In genomic region chr18:26545335-26545734, GRCh38 we compare ENCODE assay signal across 17 cellular contexts. TPM values are rescaled to one million over a fixed set of nuclear protein-coding genes. Genes with fewer than 3 reads are reported as not detected.
A peak's percentile ranks its signal among the peaks of the same experiment; 100 is the strongest.
DNase-seq lines count a peak whose midpoint lies in the region; TF ChIP-seq lines count a peak whose summit lies in the region.
"Had no signal": no experiment of that assay in that cellular context is flagged by ENCODE, and none has a peak within 500 bp of the region (broad histone marks: within the 10 kb centered on the region; RNA-seq: fewer than 3 reads in every experiment).

No MANE protein-coding gene starts in this region.

- no peak overlapping the region for H3K9ac ChIP-seq in endodermal cell (ENCODE audit: extremely low read depth, low read length, poor library complexity, severe bottlenecking)

- peak overlapping the region; percentile 70 to 75 for H3K4me3 ChIP-seq in right atrium auricular region
- H3K4me3 ChIP-seq in astrocyte of the spinal cord (ENCODE audit: low read depth, low read length) = peak overlapping the region; percentile 68
- H3K4me3 ChIP-seq in suprapubic skin = peak overlapping the region; percentile 74
- H3K4me3 ChIP-seq in endodermal cell (ENCODE audit: low read length) = no peak overlapping the region

- in situ Hi-C loops in astrocyte of the spinal cord (cut with HindIII; ENCODE audit: low sequenced_read_pairs) (no loop called here), ACHN (cut with HindIII; ENCODE audit: low pct_ligation_motif_present, low pct_unique_long_range_greater_than_20kb, low sequenced_read_pairs) (no loop called here)

- H3K36me3 ChIP-seq in right atrium auricular region = no peaks in the 10 kb centered on the region
- H3K36me3 ChIP-seq in suprapubic skin = no peaks in the 10 kb centered on the region
- no peaks in the 10 kb centered on the region for H3K36me3 ChIP-seq in endodermal cell (ENCODE audit: control insufficient read depth, insufficient read depth, low read length)
- H3K36me3 ChIP-seq: gastroesophageal sphincter had no signal

- no peak for TF ChIP-seq POLR2A in suprapubic skin (IDR thresholded peaks at IDR 0.05)

- H3K36me3 Mint-ChIP-seq in immature natural killer cell (peaks cover 0 to 3% (median 0%) of the 10 kb centered on the region in 3 donors), endodermal cell (ENCODE audit: low read depth) (no peaks in the 10 kb centered on the region)
- H3K36me3 Mint-ChIP-seq: stimulated activated effector memory CD8-positive, alpha-beta T cell treated with anti-CD3 and anti-CD28 coated beads, Interleukin-12 subunit alpha, Interleukin-12 subunit beta, amount 100 ng/mL, for 72 hours had no signal

- H3K4me3 Mint-ChIP-seq in immature natural killer cell (peak overlapping the region in 4 of 5 donors; percentile 11 to 50 (median 29)), endodermal cell (no peak overlapping the region)
- H3K4me3 Mint-ChIP-seq: activated CD8-positive, alpha-beta memory T cell treated with anti-CD3 and anti-CD28 coated beads, Interleukin-2, amount 10 ng/mL, durations not matched to agents 7 days and 5 days; stimulated activated effector memory CD8-positive, alpha-beta T cell treated with anti-CD3 and anti-CD28 coated beads, Interleukin-12 subunit alpha, Interleukin-12 subunit beta, amount 100 ng/mL, for 72 hours had no signal

- TF ChIP-seq EP300 in suprapubic skin (IDR thresholded peaks at IDR 0.05) = no peak

- H3K27me3 ChIP-seq in right atrium auricular region = no peaks in the 10 kb centered on the region
- peaks cover 7% of the 10 kb centered on the region for H3K27me3 ChIP-seq in suprapubic skin
- H3K27me3 ChIP-seq in endodermal cell (ENCODE audit: control insufficient read depth, insufficient read depth, low read length, poor library complexity, severe bottlenecking) = peaks cover 49% of the 10 kb centered on the region

- H3K4me1 ChIP-seq in right atrium auricular region (peaks cover 0 to 64% of the 10 kb centered on the region in 2 donors), suprapubic skin (peaks cover 65% of the 10 kb centered on the region), endodermal cell (ENCODE audit: control insufficient read depth, insufficient read depth, low read length) (peaks cover 2% of the 10 kb centered on the region)

- H3K4me1 Mint-ChIP-seq in immature natural killer cell (peaks cover 48 to 57% of the 10 kb centered on the region in 2 donors), endodermal cell (peaks cover 15% of the 10 kb centered on the region)

- no peaks in the 10 kb centered on the region for H3K9me3 Mint-ChIP-seq in immature natural killer cell
- no peaks in the 10 kb centered on the region for H3K9me3 Mint-ChIP-seq in endodermal cell
- H3K9me3 Mint-ChIP-seq: stimulated activated effector memory CD8-positive, alpha-beta T cell treated with anti-CD3 and anti-CD28 coated beads, Interleukin-12 subunit alpha, Interleukin-12 subunit beta, amount 100 ng/mL, for 72 hours had no signal

- H3K9me3 ChIP-seq in right atrium auricular region (no peaks in the 10 kb centered on the region), suprapubic skin (no peaks in the 10 kb centered on the region), endodermal cell (ENCODE audit: control insufficient read depth, low read length) (no peaks in the 10 kb centered on the region)
- H3K9me3 ChIP-seq: gastroesophageal sphincter had no signal

- intact Hi-C loops in cardiac septum (cut with DNase I) = loop anchor here (5.0 kb wide), 1 partner anchor 33 kb away; no protein-coding TSS in a partner anchor

- H3K27ac ChIP-seq in right atrium auricular region = peak overlapping the region; percentile 93 to 98
- H3K27ac ChIP-seq in suprapubic skin = no peak overlapping the region
- no peak overlapping the region for H3K27ac ChIP-seq in endodermal cell (ENCODE audit: low read depth, low read length)

- no peak for DNase-seq in right atrium auricular region (ENCODE audit: low spot score)
- no peak for DNase-seq in cardiac septum (ENCODE audit: low spot score)
- DNase-seq in astrocyte of the spinal cord (ENCODE audit: low read depth, low spot score) = no peak
- DNase-seq in immature natural killer cell = no peak
- DNase-seq in suprapubic skin (ENCODE audit: low spot score in 2 of 2) = no peak
- DNase-seq in endodermal cell = no peak
- DNase-seq in NCI-H2029 treated with DMSO at 0.1 percent for 48 hours (lab: John Stamatoyannopoulos, UW) = no peak
- DNase-seq in ACHN = no peak
- DNase-seq: activated CD8-positive, alpha-beta memory T cell treated with anti-CD3 and anti-CD28 coated beads, Interleukin-2, amount 10 ng/mL, durations not matched to agents 7 days and 5 days; activated naive CD4-positive, alpha-beta T cell treated with anti-CD3 and anti-CD28 coated beads, Interleukin-2, amount 50 U/mL, for 16 hours; cortex of kidney; left colon; NCI-H226; nucleus accumbens; RPMI8226 had no signal

- TF ChIP-seq CTCF in right atrium auricular region (IDR thresholded peaks at IDR 0.05) (no peak), astrocyte of the spinal cord (IDR thresholded peaks at IDR 0.05; ENCODE audit: low read depth, low read length) (no peak), suprapubic skin (IDR thresholded peaks at IDR 0.05) (no peak), endodermal cell (conservative IDR thresholded peaks at IDR 0.05) (no peak)

- 40% methylated on average over 2 of the region's 2 CpGs for WGBS in suprapubic skin
- WGBS in endodermal cell (ENCODE audit: insufficient coverage in 1 of 2, insufficient read length in 1 of 2), 2 experiments = 74 to 84% methylated on average over 2 of the region's 2 CpGs

- H3K27me3 Mint-ChIP-seq in immature natural killer cell (ENCODE audit: low read depth in 3 of 3) (peaks cover 4 to 6% (median 5%) of the 10 kb centered on the region in 3 donors), endodermal cell (ENCODE audit: insufficient read depth) (peaks cover 65% of the 10 kb centered on the region)

- H3K27ac Mint-ChIP-seq in immature natural killer cell (no peak overlapping the region), endodermal cell (no peak overlapping the region)
- H3K27ac Mint-ChIP-seq: activated CD8-positive, alpha-beta memory T cell treated with anti-CD3 and anti-CD28 coated beads, Interleukin-2, amount 10 ng/mL, durations not matched to agents 7 days and 5 days; stimulated activated effector memory CD8-positive, alpha-beta T cell treated with anti-CD3 and anti-CD28 coated beads, Interleukin-12 subunit alpha, Interleukin-12 subunit beta, amount 100 ng/mL, for 72 hours had no signal

RNA-seq across cellular contexts. Expression of gene KCTD1, which starts 3.0 kb away (rescaled TPM):
- total RNA-seq in right atrium auricular region (10 to 100 TPM; 35.1 to 44.4 TPM), cardiac septum (10.1 TPM), suprapubic skin (100 to 1,000 TPM in 1 of 4 donors, 10 to 100 TPM in 3; 31.9 to 104 (median 69.7) TPM), endodermal cell (1 to 10 TPM; 6.8 to 7.3 TPM)
- polyA plus RNA-seq in immature natural killer cell = 1 to 10 TPM in 1 of 3 donors, under 1 TPM in 1, not detected in 1; 0.76 to 1.0 TPM
- 25.3 TPM for polyA plus RNA-seq in endodermal cell (2013, experiment 1 of 2)
- polyA plus RNA-seq in endodermal cell (2013, experiment 2 of 2) = 24.4 TPM

Comparison
In these comparisons a context has a peak if more than half of its experiments do, and no peak if none do; other contexts are left out.
1. H3K27ac ChIP-seq: peak in right atrium auricular region (2 of 2); none in suprapubic skin (single experiment) and endodermal cell (single experiment).